Comparison of ENCODE assay signal across 26 cellular contexts in genomic region chr10:129345763-129346162, GRCh38.
"Had no signal": no experiment of that assay in that cellular context is flagged by ENCODE, and none has a peak within 500 bp of the region (broad histone marks: within the 10 kb centered on the region; RNA-seq: fewer than 3 reads in every experiment).

No MANE protein-coding gene starts in this region.

- H3K27me3 ChIP-seq: esophagus squamous epithelium, sigmoid colon, stomach, tibial nerve, upper lobe of left lung had no signal

- H3K4me1 Mint-ChIP-seq: memory B cell; mesothelial cell of epicardium; naive B cell; neural crest cell; stimulated activated effector memory CD8-positive, alpha-beta T cell treated with anti-CD3 and anti-CD28 coated beads, Interleukin-12 subunit alpha, Interleukin-12 subunit beta, amount 100 ng/mL, for 72 hours had no signal

- H3K4me3 Mint-ChIP-seq: memory B cell; mesothelial cell of epicardium; naive B cell; natural killer cell treated with Interleukin-12 subunit alpha and Interleukin-12 subunit beta and Interleukin-15 and Interleukin-18, amount 100 ng/mL, for 72 hours; neural crest cell; stimulated activated effector memory CD8-positive, alpha-beta T cell treated with anti-CD3 and anti-CD28 coated beads, Interleukin-12 subunit alpha, Interleukin-12 subunit beta, amount 100 ng/mL, for 72 hours had no signal

- H3K4me1 ChIP-seq: esophagus squamous epithelium, left ventricle myocardium inferior, lower lobe of right lung, parathyroid adenoma, sigmoid colon, stomach, tibial nerve, upper lobe of left lung had no signal

- H3K4me3 ChIP-seq: coronary artery, esophagus squamous epithelium, left ventricle myocardium inferior, lower lobe of right lung, mucosa of descending colon, sigmoid colon, stomach, thoracic aorta, tibial nerve, upper lobe of left lung had no signal

- H3K36me3 ChIP-seq: esophagus squamous epithelium, left ventricle myocardium inferior, lower lobe of right lung, sigmoid colon, stomach, thoracic aorta, tibial nerve, upper lobe of left lung had no signal

- H3K36me3 Mint-ChIP-seq: memory B cell; mesothelial cell of epicardium; naive B cell; natural killer cell treated with Interleukin-12 subunit alpha and Interleukin-12 subunit beta and Interleukin-15 and Interleukin-18, amount 100 ng/mL, for 72 hours; stimulated activated effector memory CD8-positive, alpha-beta T cell treated with anti-CD3 and anti-CD28 coated beads, Interleukin-12 subunit alpha, Interleukin-12 subunit beta, amount 100 ng/mL, for 72 hours had no signal

- H3K9ac ChIP-seq: parathyroid adenoma had no signal

- H3K27ac Mint-ChIP-seq: memory B cell; mesothelial cell of epicardium; naive B cell; natural killer cell treated with Interleukin-12 subunit alpha and Interleukin-12 subunit beta and Interleukin-15 and Interleukin-18, amount 100 ng/mL, for 72 hours; progenitor cell of endocrine pancreas; stimulated activated effector memory CD8-positive, alpha-beta T cell treated with anti-CD3 and anti-CD28 coated beads, Interleukin-12 subunit alpha, Interleukin-12 subunit beta, amount 100 ng/mL, for 72 hours had no signal

- DNase-seq: dermis blood vessel endothelial cell; effector memory CD4-positive, alpha-beta T cell; erythroblast; esophagus squamous epithelium; hypothalamus; left cardiac atrium; left ventricle myocardium inferior; lower lobe of right lung; mucosa of descending colon; naive B cell; sigmoid colon; stimulated activated CD4-positive, alpha-beta T cell treated with anti-CD3 and anti-CD28 coated beads, Interleukin-2, amount 100 ng/mL, for 24 hours; stimulated activated CD4-positive, alpha-beta T cell treated with anti-CD3 and anti-CD28 coated beads, Interleukin-4, amount 100 ng/mL, for 24 hours; stimulated activated naive CD4-positive, alpha-beta T cell treated with Interleukin-2 at 50 U/mL for 16 hours; stomach; upper lobe of left lung had no signal

- H3K27ac ChIP-seq: coronary artery, esophagus squamous epithelium, left ventricle myocardium inferior, lower lobe of right lung, parathyroid adenoma, sigmoid colon, stomach, thoracic aorta, tibial nerve, upper lobe of left lung had no signal

- ATAC-seq: left cardiac atrium; lower lobe of right lung; mucosa of descending colon; natural killer cell treated with Interleukin-12 subunit alpha and Interleukin-12 subunit beta and Interleukin-15 and Interleukin-18, amount 100 ng/mL, for 72 hours; stimulated activated effector memory CD8-positive, alpha-beta T cell treated with anti-CD3 and anti-CD28 coated beads, Interleukin-12 subunit alpha, Interleukin-12 subunit beta, amount 100 ng/mL, for 72 hours had no signal

- H3K9me3 Mint-ChIP-seq: memory B cell; mesothelial cell of epicardium; natural killer cell treated with Interleukin-12 subunit alpha and Interleukin-12 subunit beta and Interleukin-15 and Interleukin-18, amount 100 ng/mL, for 72 hours; neural crest cell; stimulated activated effector memory CD8-positive, alpha-beta T cell treated with anti-CD3 and anti-CD28 coated beads, Interleukin-12 subunit alpha, Interleukin-12 subunit beta, amount 100 ng/mL, for 72 hours had no signal

- H3K9me3 ChIP-seq: esophagus squamous epithelium, left ventricle myocardium inferior, lower lobe of right lung, mucosa of descending colon, sigmoid colon, stomach, thoracic aorta, tibial nerve, upper lobe of left lung had no signal
